ENCODE assay signal across 1 cellular context in genomic region chr14:93100570-93100969, GRCh38.
TF ChIP-seq lines count a peak whose summit lies in the region.

No MANE protein-coding gene starts in this region.

TF ChIP-seq in H1, 55 proteins besides CTCF, POLR2A, EP300 and RAD21:
- TF ChIP-seq EZH2 (IDR thresholded peaks at IDR 0.05; ENCODE audit: low read depth, low read length, severe bottlenecking) (no peak), POU5F1 (IDR thresholded peaks at IDR 0.05; ENCODE audit: low read depth, low read length) (no peak), KDM1A (IDR thresholded peaks at IDR 0.05; ENCODE audit: borderline replicate concordance, low read length) (no peak), EGR1 (IDR thresholded peaks at IDR 0.05; ENCODE audit: borderline replicate concordance, low read depth, low read length) (no peak), NRF1 (IDR thresholded peaks at IDR 0.05; ENCODE audit: low read depth, low read length) (no peak)
TF ChIP-seq in H1: peak in this region for 0.
